Comparison of ENCODE assay signal across 10 cellular contexts in the genomic region with DNA sequence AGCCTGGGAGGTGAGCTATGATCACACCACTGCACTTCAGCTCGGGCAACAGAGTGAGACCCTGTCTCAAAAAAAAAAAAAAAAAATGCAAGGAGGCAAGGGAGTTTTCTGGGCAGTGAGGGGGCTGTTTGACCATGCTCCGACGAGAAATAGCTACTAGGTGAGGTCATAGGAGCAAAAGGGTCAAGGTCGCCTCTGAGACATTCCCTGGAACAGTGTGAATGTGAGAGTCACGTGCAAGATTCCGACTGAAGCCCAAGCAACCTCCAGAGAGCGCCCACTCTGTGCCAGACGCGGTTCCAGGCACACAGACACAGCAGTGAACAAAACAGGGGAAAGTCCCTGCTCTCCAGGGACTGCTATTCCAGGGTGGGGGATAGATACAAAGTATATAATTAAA. TPM values are rescaled to one million over a fixed set of nuclear protein-coding genes. Genes with fewer than 3 reads are reported as not detected.
"Had no signal": no experiment of that assay in that cellular context is flagged by ENCODE, and none has a peak within 500 bp of the region (broad histone marks: within the 10 kb centered on the region; RNA-seq: fewer than 3 reads in every experiment).

No MANE protein-coding gene starts in this region.

- H3K4me1 Mint-ChIP-seq: GM23338, H9 had no signal

- H3K4me3 ChIP-seq: GM23338, K562 had no signal

- H3K4me3 Mint-ChIP-seq: GM23338, H9, HFFc6 had no signal

- H3K27ac Mint-ChIP-seq: GM23338, H9, HFFc6 had no signal

- H2AFZ ChIP-seq: GM23338 had no signal

- H3K27ac ChIP-seq: HL-60 had no signal

- H3K4me2 ChIP-seq: GM23338 had no signal

- H3K9me3 Mint-ChIP-seq: HFFc6 had no signal

- FAIRE-seq: H1, H54, K562 had no signal

- ATAC-seq: GM23338, K562 had no signal

- DNase-seq: H9, HCEC 1CT, HFFc6, IMR-90 had no signal

RNA-seq across cellular contexts. Expression of a gene that starts 2.5 kb away (rescaled TPM):
- total RNA-seq: GM23338, H1, H9, HFFc6, HT1080, IMR-90, K562 had no signal
- polyA plus RNA-seq: GM23338, H1, IMR-90, K562 had no signal
